In the genomic region with DNA sequence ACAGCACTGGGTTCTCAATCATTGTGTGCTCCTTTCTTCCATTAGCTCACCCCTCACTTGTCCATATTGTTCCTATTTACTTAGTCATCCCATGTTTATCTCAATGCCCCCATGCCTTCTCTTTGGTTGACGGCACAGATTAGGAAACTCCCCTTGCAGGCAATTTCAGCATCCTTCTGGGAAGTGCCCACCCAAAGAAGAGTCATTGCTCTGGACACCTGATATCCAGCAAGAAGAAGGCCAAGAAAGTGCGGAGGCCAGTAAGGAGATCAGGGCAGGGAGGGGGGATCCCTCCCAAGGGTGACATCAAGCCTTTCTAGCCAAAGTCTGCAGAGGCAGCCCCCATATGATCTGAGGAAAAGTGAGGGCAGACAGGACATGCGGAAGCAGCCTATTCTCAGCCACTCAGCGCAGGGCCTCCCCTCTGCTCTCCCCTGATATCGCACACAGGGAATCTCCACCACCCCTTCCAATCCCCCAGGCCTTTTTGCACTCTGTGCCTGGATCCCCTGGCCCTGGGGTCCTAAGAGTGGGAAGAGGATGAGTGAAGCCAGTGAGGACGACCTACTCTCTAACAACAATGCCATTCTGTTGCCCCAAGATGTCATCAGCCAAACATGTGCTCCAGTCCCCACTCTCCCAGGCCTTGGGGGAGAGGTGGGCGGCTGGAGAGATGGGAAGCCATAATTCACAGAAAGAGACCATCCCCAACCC, we compare ENCODE assay signal across 1 cellular context.
TF ChIP-seq lines count a peak whose summit lies in the region.

No MANE protein-coding gene starts in this region.

TF ChIP-seq in HepG2, 621 proteins besides CTCF, POLR2A, EP300 and RAD21:
- TF ChIP-seq NR2F2 (IDR thresholded peaks at IDR 0.05; ENCODE audit: borderline replicate concordance, low read depth): no peak
- no peak for TF ChIP-seq SPEN (CRISPR knock-in tag; IDR thresholded peaks at IDR 0.05; ENCODE audit: low read depth)
- TF ChIP-seq RBM22 (optimal IDR thresholded peaks at IDR 0.05; ENCODE audit: low read length): no peak
- TF ChIP-seq, protein P1, sequence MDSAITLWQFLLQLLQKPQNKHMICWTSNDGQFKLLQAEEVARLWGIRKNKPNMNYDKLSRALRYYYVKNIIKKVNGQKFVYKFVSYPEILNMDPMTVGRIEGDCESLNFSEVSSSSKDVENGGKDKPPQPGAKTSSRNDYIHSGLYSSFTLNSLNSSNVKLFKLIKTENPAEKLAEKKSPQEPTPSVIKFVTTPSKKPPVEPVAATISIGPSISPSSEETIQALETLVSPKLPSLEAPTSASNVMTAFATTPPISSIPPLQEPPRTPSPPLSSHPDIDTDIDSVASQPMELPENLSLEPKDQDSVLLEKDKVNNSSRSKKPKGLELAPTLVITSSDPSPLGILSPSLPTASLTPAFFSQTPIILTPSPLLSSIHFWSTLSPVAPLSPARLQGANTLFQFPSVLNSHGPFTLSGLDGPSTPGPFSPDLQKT (CRISPR knock-in tag; IDR thresholded peaks at IDR 0.05; ENCODE audit: borderline replicate concordance): no peak
- TF ChIP-seq ZNF558 (CRISPR knock-in tag; IDR thresholded peaks at IDR 0.05; ENCODE audit: borderline replicate concordance): no peak
- TF ChIP-seq ZNF75D (CRISPR knock-in tag; IDR thresholded peaks at IDR 0.05; ENCODE audit: borderline replicate concordance): no peak
- no peak for TF ChIP-seq GABPB1 (CRISPR knock-in tag; IDR thresholded peaks at IDR 0.05)
- no peak for TF ChIP-seq ZBED4 (CRISPR knock-in tag; IDR thresholded peaks at IDR 0.05; ENCODE audit: borderline replicate concordance)
- no peak for TF ChIP-seq ZNF850 (CRISPR knock-in tag; conservative IDR thresholded peaks at IDR 0.05)
- TF ChIP-seq ZNF766 (CRISPR knock-in tag; IDR thresholded peaks at IDR 0.05; ENCODE audit: borderline replicate concordance): no peak
- no peak for TF ChIP-seq ZFYVE20 (CRISPR knock-in tag; IDR thresholded peaks at IDR 0.05; ENCODE audit: borderline replicate concordance, low read depth)
- TF ChIP-seq, protein P2, sequence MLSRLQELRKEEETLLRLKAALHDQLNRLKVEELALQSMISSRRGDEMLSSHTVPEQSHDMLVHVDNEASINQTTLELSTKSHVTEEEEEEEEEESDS (CRISPR knock-in tag; IDR thresholded peaks at IDR 0.05; ENCODE audit: borderline replicate concordance): no peak
- no peak for TF ChIP-seq ERF (CRISPR knock-in tag; IDR thresholded peaks at IDR 0.05)
- TF ChIP-seq MXD3 (CRISPR knock-in tag; IDR thresholded peaks at IDR 0.05): no peak
- TF ChIP-seq ZNF251 (CRISPR knock-in tag; IDR thresholded peaks at IDR 0.05): no peak
- TF ChIP-seq ZNF501 (CRISPR knock-in tag; IDR thresholded peaks at IDR 0.05): no peak
